In genomic region chr15:37102315-37103021, GRCh38 we compare ENCODE assay signal across 9 cellular contexts. TPM values are rescaled to one million over a fixed set of nuclear protein-coding genes. Genes with fewer than 3 reads are reported as not detected.
A peak's percentile ranks its signal among the peaks of the same experiment; 100 is the strongest.
DNase-seq lines count a peak whose midpoint lies in the region; TF ChIP-seq lines count a peak whose summit lies in the region.
"Had no signal": no experiment of that assay in that cellular context is flagged by ENCODE, and none has a peak within 500 bp of the region (broad histone marks: within the 10 kb centered on the region; RNA-seq: fewer than 3 reads in every experiment).

No MANE protein-coding gene starts in this region.

- H3K4me3 ChIP-seq in foreskin fibroblast (ENCODE audit: low read depth in 1 of 2, low read length in 2 of 2) (peak overlapping the region; percentile 83 to 95), skin epidermis (peak overlapping the region; percentile 10 to 75 (median 55))

- peak overlapping the region in 9 of 21 experiments; percentile 25 to 89 (median 87) for H3K27ac ChIP-seq in skin epidermis
- H3K27ac ChIP-seq: C4-2B had no signal

- peak; percentile 63 for DNase-seq in NCI-H510A treated with DMSO at 0.1 percent for 48 hours (lab: John Stamatoyannopoulos, UW)
- DNase-seq in NCI-H510A (lab: John Stamatoyannopoulos, UW) = no peak
- DNase-seq in RPMI7951 (ENCODE audit: low read depth) = peak; percentile 38
- peak in 1 of 2 donors; percentile 47 for DNase-seq in foreskin fibroblast
- DNase-seq in CD1c-positive myeloid dendritic cell (ENCODE audit: extremely low spot score) = no peak
- DNase-seq in COLO829 (ENCODE audit: low spot score) = no peak
- DNase-seq in glomerular visceral epithelial cell (ENCODE audit: extremely low spot score) = no peak

- TF ChIP-seq CTCF in foreskin fibroblast (IDR thresholded peaks at IDR 0.05; ENCODE audit: low read depth, low read length) = no peak

RNA-seq across cellular contexts. Expression of gene MEIS2, which starts 2.1 kb away (rescaled TPM):
- total RNA-seq in RPMI7951 (2014; rRNA removed; shearing (Covaris generic)) = 21.5 and 28.6 TPM in 2 replicates

Comparison
In these comparisons a context has a peak if more than half of its experiments do, and no peak if none do; other contexts are left out.
1. DNase-seq: peak in NCI-H510A treated with DMSO at 0.1 percent for 48 hours (single experiment) and RPMI7951 (single experiment); none in NCI-H510A (single experiment), CD1c-positive myeloid dendritic cell (single experiment), COLO829 (single experiment) and glomerular visceral epithelial cell (single experiment).